8 cellular contexts compared by ENCODE assay signal in genomic region chr12:96401061-96401871, GRCh38. TPM values are rescaled to one million over a fixed set of nuclear protein-coding genes. Genes with fewer than 3 reads are reported as not detected.
DNase-seq lines count a peak whose midpoint lies in the region; ATAC-seq, FAIRE-seq and TF ChIP-seq lines count a peak whose summit lies in the region.

No MANE protein-coding gene starts in this region.

- H2AFZ ChIP-seq in fibroblast of lung (ENCODE audit: low read length), result peak overlapping the region; percentile 91

- DNase-seq in AG04450 (ENCODE audit: low read depth, low spot score), result peak; percentile 61
- no peak for DNase-seq in GM12891 (ENCODE audit: insufficient read length, low spot score)
- peak; percentile 66 for DNase-seq in NCI-H748 treated with DMSO at 0.1 percent for 48 hours (lab: John Stamatoyannopoulos, UW)
- DNase-seq in activated T-cell treated with anti-CD3 and anti-CD28 coated beads, Interleukin-2, amount 50 U/mL, for 24 hours, result peak; percentile 60
- peak; percentile 79 to 94 for DNase-seq in fibroblast of lung (ENCODE audit: low read depth in 2 of 2)
- no peak for DNase-seq in cortex of kidney (lab: John Stamatoyannopoulos, UW)

- TF ChIP-seq POLR2A in GM12891 (IDR thresholded peaks at IDR 0.05; ENCODE audit: low read depth, low read length), result no peak

- H3K4me1 Mint-ChIP-seq in activated T-cell treated with anti-CD3 and anti-CD28 coated beads, Interleukin-2, amount 50 U/mL, for 24 hours (ENCODE audit: low read depth), result peaks cover 39% of the 10 kb centered on the region
- peaks cover 32% of the 10 kb centered on the region for H3K4me1 Mint-ChIP-seq in nephron

- CTCF ChIA-PET in AG04450 (lab: Charles Lee), result interaction anchor here (0.7 to 5.9 kb wide), 28 partner anchors 10 to 345 kb away, joined by 3 to 52 read pairs (median 5); partner anchors contain the start of gene CFAP54

- POLR2A ChIA-PET in AG04450 (lab: Yijun Ruan, JAX), result interaction anchor here (3.5 kb wide), 1 partner anchor 25 kb away, joined by 24 read pairs; no protein-coding TSS in a partner anchor

- H3K9me3 ChIP-seq in AG04450 (ENCODE audit: control insufficient read depth, insufficient read depth, low read length), result no peaks in the 10 kb centered on the region; the same call in 1 of the 2 replicates
- no peaks in the 10 kb centered on the region for H3K9me3 ChIP-seq in fibroblast of lung (ENCODE audit: control insufficient read depth, insufficient read depth, low read depth, low read length)

- H3K36me3 ChIP-seq in fibroblast of lung (ENCODE audit: control insufficient read depth, insufficient read depth, low read length), result no peaks in the 10 kb centered on the region

- H3K27me3 ChIP-seq in AG04450 (ENCODE audit: control insufficient read depth, insufficient read depth, low read length) (no peaks in the 10 kb centered on the region), fibroblast of lung (ENCODE audit: control insufficient read depth, insufficient read depth, low read length) (no peaks in the 10 kb centered on the region)

- peaks cover 38% of the 10 kb centered on the region for H3K79me2 ChIP-seq in fibroblast of lung (ENCODE audit: control insufficient read depth, insufficient read depth, low read length)

- peak overlapping the region; percentile 85 for H3K9ac ChIP-seq in fibroblast of lung (ENCODE audit: insufficient read depth, low read length)

- H3K4me3 ChIP-seq in AG04450 (ENCODE audit: low read depth, low read length) (peak overlapping the region; percentile 72), fibroblast of lung (replicated peaks in 1 of 4; ENCODE audit: control extremely low read depth in 1 of 4, insufficient read depth in 1 of 4, low read depth in 3 of 4, low read length in 4 of 4) (peak overlapping the region; percentile 64 to 96 (median 80))

- peak; percentile 24 for ATAC-seq in HG03108 (IDR thresholded peaks at IDR 0.05; ENCODE audit: unreplicated experiment)

- no peaks in the 10 kb centered on the region for H3K9me3 Mint-ChIP-seq in activated T-cell treated with anti-CD3 and anti-CD28 coated beads, Interleukin-2, amount 50 U/mL, for 24 hours
- no peaks in the 10 kb centered on the region for H3K9me3 Mint-ChIP-seq in nephron

- FAIRE-seq in GM12891 (lab: Jason Lieb, UNC), result no peak

- H3K36me3 Mint-ChIP-seq in activated T-cell treated with anti-CD3 and anti-CD28 coated beads, Interleukin-2, amount 50 U/mL, for 24 hours (ENCODE audit: low read depth), result peaks cover 20% of the 10 kb centered on the region
- H3K36me3 Mint-ChIP-seq in nephron (ENCODE audit: low read depth), result no peaks in the 10 kb centered on the region

- H3K4me2 ChIP-seq in fibroblast of lung (ENCODE audit: extremely low read depth, insufficient read depth, low read length), result peak overlapping the region; percentile 99

- peak overlapping the region; percentile 88 for H3K4me3 Mint-ChIP-seq in activated T-cell treated with anti-CD3 and anti-CD28 coated beads, Interleukin-2, amount 50 U/mL, for 24 hours
- peak overlapping the region; percentile 83 to 95 (median 90) for H3K4me3 Mint-ChIP-seq in nephron

- H3K4me1 ChIP-seq in fibroblast of lung (ENCODE audit: control insufficient read depth, extremely low read depth, insufficient read depth, low read length), result peaks cover 5% of the 10 kb centered on the region

- peak overlapping the region; percentile 94 for H3K27ac Mint-ChIP-seq in activated T-cell treated with anti-CD3 and anti-CD28 coated beads, Interleukin-2, amount 50 U/mL, for 24 hours
- H3K27ac Mint-ChIP-seq in nephron, result peak overlapping the region; percentile 96

- H4K20me1 ChIP-seq in fibroblast of lung (ENCODE audit: control insufficient read depth, extremely low read depth, insufficient read depth, low read length), result peaks cover 5% of the 10 kb centered on the region

- H3K27me3 Mint-ChIP-seq in activated T-cell treated with anti-CD3 and anti-CD28 coated beads, Interleukin-2, amount 50 U/mL, for 24 hours, result no peaks in the 10 kb centered on the region
- no peaks in the 10 kb centered on the region for H3K27me3 Mint-ChIP-seq in nephron (ENCODE audit: low read depth)

- H3K27ac ChIP-seq in AG04450 (ENCODE audit: low read depth, low read length) (peak overlapping the region; percentile 91), fibroblast of lung (ENCODE audit: insufficient read depth, low read length) (peak overlapping the region; percentile 97)

- TF ChIP-seq CTCF in AG04450 (IDR thresholded peaks at IDR 0.05; ENCODE audit: low read depth, low read length) (peak; percentile 60), fibroblast of lung (conservative IDR thresholded peaks at IDR 0.05 in 1 of 2, IDR thresholded peaks at IDR 0.05 in 1 of 2; ENCODE audit: low read depth in 1 of 2, low read length in 2 of 2) (peak; percentile 29 to 42), nephron (IDR thresholded peaks at IDR 0.05; ENCODE audit: unreplicated experiment in 3 of 3) (peak; percentile 27 to 51 (median 45))

TF ChIP-seq in GM12891, 5 proteins besides CTCF, POLR2A, EP300 and RAD21:
- TF ChIP-seq POLR2AphosphoS5 (IDR thresholded peaks at IDR 0.05; ENCODE audit: low read depth, low read length) (no peak), POU2F2 (IDR thresholded peaks at IDR 0.05; ENCODE audit: low read depth, low read length) (no peak), SPI1 (IDR thresholded peaks at IDR 0.05; ENCODE audit: low read depth, low read length) (no peak), TAF1 (IDR thresholded peaks at IDR 0.05; ENCODE audit: low read depth, low read length) (0 out of 2 replicates have a peak, but pooled peaks have one; percentile 10), PAX5 (IDR thresholded peaks at IDR 0.05; ENCODE audit: insufficient read depth, low read length, severe bottlenecking) (no peak)

RNA-seq across cellular contexts. Expression of gene CDK17, which starts 1.0 kb away (rescaled TPM):
- 50.2 and 67.8 TPM in 2 replicates for polyA plus RNA-seq in AG04450 (2011; rRNA removed)
- polyA minus RNA-seq in AG04450 (2011; rRNA and poly(A)+ RNA removed), result 124 and 154 TPM in 2 replicates
- polyA plus RNA-seq in GM12891 (2012; ENCODE audit: low read depth, missing spikeins), result 9.3 TPM
- total RNA-seq in fibroblast of lung, result 59.3 and 109 TPM in 2 replicates
- polyA plus RNA-seq in fibroblast of lung, result 41.9 and 50.0 TPM in 2 replicates
- polyA plus RNA-seq in fibroblast of lung (2012), result 26.7 and 28.6 TPM in 2 replicates
- polyA minus RNA-seq in fibroblast of lung (ENCODE audit: low replicate concordance), result 14.8 and 37.9 TPM in 2 replicates

Comparison
In these comparisons a context has a peak if more than half of its experiments do, and no peak if none do; other contexts are left out.
1. DNase-seq: peak in AG04450 (single experiment), NCI-H748 treated with DMSO at 0.1 percent for 48 hours (single experiment), activated T-cell treated with anti-CD3 and anti-CD28 coated beads, Interleukin-2, amount 50 U/mL, for 24 hours (single experiment) and fibroblast of lung (2 of 2); none in GM12891 (single experiment) and cortex of kidney (single experiment).
2. Peak in every context shown above with its lines, with median percentiles within 50 percentile points of each other: CTCF ChIP-seq.